Comparison of ENCODE assay signal across 19 cellular contexts in genomic region chr1:17662296-17662695, GRCh38.
"Had no signal": no experiment of that assay in that cellular context is flagged by ENCODE, and none has a peak within 500 bp of the region (broad histone marks: within the 10 kb centered on the region; RNA-seq: fewer than 3 reads in every experiment).

No MANE protein-coding gene starts in this region.

- H3K4me3 ChIP-seq: heart right ventricle, hepatocyte, left ventricle myocardium inferior, lung, right atrium auricular region, right lobe of liver, smooth muscle cell, stomach, testis, tibial nerve, uterus had no signal

- H3K4me1 Mint-ChIP-seq: nephron, neural crest cell had no signal

- H3K27ac Mint-ChIP-seq: nephron; progenitor cell of endocrine pancreas; stimulated activated naive B cell treated with anti-CD40 and anti-IgM and Interleukin-4, amounts not matched to agents 10 μg/mL and 1 μg/mL and 100 μg/mL, for 72 hours; type B pancreatic cell had no signal

- H3K27me3 ChIP-seq: heart right ventricle, hepatocyte, neutrophil, right atrium auricular region, right lobe of liver, stomach, testis, tibial nerve, uterus had no signal

- H3K4me2 ChIP-seq: hepatocyte, smooth muscle cell had no signal

- H3K27ac ChIP-seq: heart right ventricle, hepatocyte, left ventricle myocardium inferior, neutrophil, right atrium auricular region, right lobe of liver, stomach, testis, tibial nerve, uterus had no signal

- ATAC-seq: naive thymus-derived CD8-positive, alpha-beta T cell; stimulated activated naive CD8-positive, alpha-beta T cell treated with anti-CD3 and anti-CD28 coated beads, Interleukin-15, Interleukin-2, amounts not matched to agents 100 U/mL and 50 U/mL, for 24 hours had no signal

- H3K27me3 Mint-ChIP-seq: progenitor cell of endocrine pancreas, type B pancreatic cell had no signal

- H3K36me3 Mint-ChIP-seq: naive thymus-derived CD8-positive, alpha-beta T cell; stimulated activated naive B cell treated with anti-CD40 and anti-IgM and Interleukin-4, amounts not matched to agents 10 μg/mL and 1 μg/mL and 100 μg/mL, for 72 hours had no signal

- H3K9me3 Mint-ChIP-seq: naive thymus-derived CD8-positive, alpha-beta T cell; nephron; neural crest cell; stimulated activated naive B cell treated with anti-CD40 and anti-IgM and Interleukin-4, amounts not matched to agents 10 μg/mL and 1 μg/mL and 100 μg/mL, for 72 hours; type B pancreatic cell had no signal

- H2AFZ ChIP-seq: hepatocyte had no signal

- H3K9me3 ChIP-seq: heart right ventricle, left ventricle myocardium inferior, neutrophil, right atrium auricular region, right lobe of liver, stomach, testis, tibial nerve, uterus had no signal

- H3K4me1 ChIP-seq: right atrium auricular region, stomach, testis, tibial nerve, uterus had no signal

- H3K36me3 ChIP-seq: neutrophil, uterus had no signal

- H3K4me3 Mint-ChIP-seq: naive thymus-derived CD8-positive, alpha-beta T cell; nephron; neural crest cell; stimulated activated naive B cell treated with anti-CD40 and anti-IgM and Interleukin-4, amounts not matched to agents 10 μg/mL and 1 μg/mL and 100 μg/mL, for 72 hours; type B pancreatic cell had no signal
